15 cellular contexts compared by ENCODE assay signal in the genomic region with DNA sequence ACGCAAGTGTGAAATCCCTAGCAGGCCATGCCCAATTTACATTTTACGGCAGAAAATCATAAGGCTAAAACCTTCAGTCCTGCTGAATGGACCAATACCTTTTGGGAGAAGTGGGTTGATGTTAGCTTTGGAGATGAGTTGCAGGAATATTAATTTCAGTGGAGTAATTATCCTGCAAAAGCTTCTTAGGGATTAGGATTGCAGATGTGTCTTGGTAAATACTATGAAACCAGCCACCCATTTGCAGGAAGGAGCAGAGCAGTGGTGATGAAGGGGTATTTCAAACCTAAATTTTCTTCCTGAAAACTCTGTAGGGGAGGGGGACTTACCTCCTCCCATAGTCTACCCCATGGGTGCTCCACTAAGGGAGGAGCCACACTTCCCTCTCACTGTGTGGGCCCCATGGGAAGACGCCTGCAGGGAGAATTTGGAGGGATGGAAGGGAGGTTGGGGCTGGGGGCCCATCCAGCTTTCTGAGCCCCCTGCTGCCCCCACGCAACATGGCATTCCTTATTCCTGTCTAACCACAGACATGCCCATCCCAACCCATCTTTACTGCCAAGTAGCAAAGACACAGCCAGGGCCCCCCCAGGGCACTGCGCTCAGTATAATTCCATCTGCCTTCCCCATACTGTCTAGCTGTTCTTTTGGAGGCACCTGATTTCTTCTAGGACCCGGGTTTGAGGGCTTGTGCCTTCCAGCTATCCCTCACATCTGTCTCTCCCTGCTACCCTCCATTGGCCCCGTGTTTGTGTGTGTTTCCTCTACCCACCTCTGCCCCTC.
"Had no signal": no experiment of that assay in that cellular context is flagged by ENCODE, and none has a peak within 500 bp of the region (broad histone marks: within the 10 kb centered on the region; RNA-seq: fewer than 3 reads in every experiment).

No MANE protein-coding gene starts in this region.

- H3K36me3 Mint-ChIP-seq: naive B cell; stimulated activated effector memory CD8-positive, alpha-beta T cell treated with anti-CD3 and anti-CD28 coated beads, Interleukin-12 subunit alpha, Interleukin-12 subunit beta, amount 100 ng/mL, for 72 hours; type B pancreatic cell had no signal

- H3K27ac Mint-ChIP-seq: stimulated activated effector memory CD8-positive, alpha-beta T cell treated with anti-CD3 and anti-CD28 coated beads, Interleukin-12 subunit alpha, Interleukin-12 subunit beta, amount 100 ng/mL, for 72 hours; type B pancreatic cell had no signal

- H3K27ac ChIP-seq: gastroesophageal sphincter, suprapubic skin had no signal

- DNase-seq: effector memory CD4-positive, alpha-beta T cell; hippocampal formation; left colon; mesendoderm; naive B cell; stimulated activated CD4-positive, alpha-beta T cell treated with anti-CD3 and anti-CD28 coated beads, Interleukin-4, amount 100 ng/mL, for 1 hour; stimulated activated CD8-positive, alpha-beta memory T cell treated with anti-CD3 and anti-CD28 coated beads, Interleukin-4, amount 100 ng/mL, for 48 hours; stimulated activated naive CD8-positive, alpha-beta T cell treated with anti-CD3 and anti-CD28 coated beads, Interleukin-15, Interleukin-2, amounts not matched to agents 100 U/mL and 50 U/mL, for 24 hours; thyroid gland had no signal

- H3K4me1 Mint-ChIP-seq: stimulated activated effector memory CD8-positive, alpha-beta T cell treated with anti-CD3 and anti-CD28 coated beads, Interleukin-12 subunit alpha, Interleukin-12 subunit beta, amount 100 ng/mL, for 72 hours had no signal

- H3K36me3 ChIP-seq: gastroesophageal sphincter, suprapubic skin, thyroid gland had no signal

- H3K4me1 ChIP-seq: gastroesophageal sphincter, suprapubic skin had no signal

- H3K9me3 ChIP-seq: gastroesophageal sphincter, suprapubic skin, thyroid gland had no signal

- ATAC-seq: esophagus mucosa; gastroesophageal sphincter; left colon; right cardiac atrium; stimulated activated effector memory CD8-positive, alpha-beta T cell treated with anti-CD3 and anti-CD28 coated beads, Interleukin-12 subunit alpha, Interleukin-12 subunit beta, amount 100 ng/mL, for 72 hours; stimulated activated naive CD8-positive, alpha-beta T cell treated with anti-CD3 and anti-CD28 coated beads, Interleukin-15, Interleukin-2, amounts not matched to agents 100 U/mL and 50 U/mL, for 24 hours had no signal

- H3K4me3 ChIP-seq: gastroesophageal sphincter, suprapubic skin, thyroid gland had no signal

- H3K27me3 ChIP-seq: thyroid gland had no signal

- H3K9me3 Mint-ChIP-seq: naive B cell; stimulated activated effector memory CD8-positive, alpha-beta T cell treated with anti-CD3 and anti-CD28 coated beads, Interleukin-12 subunit alpha, Interleukin-12 subunit beta, amount 100 ng/mL, for 72 hours; type B pancreatic cell had no signal

- H3K4me3 Mint-ChIP-seq: naive B cell; stimulated activated effector memory CD8-positive, alpha-beta T cell treated with anti-CD3 and anti-CD28 coated beads, Interleukin-12 subunit alpha, Interleukin-12 subunit beta, amount 100 ng/mL, for 72 hours; type B pancreatic cell had no signal
